In the genomic region with DNA sequence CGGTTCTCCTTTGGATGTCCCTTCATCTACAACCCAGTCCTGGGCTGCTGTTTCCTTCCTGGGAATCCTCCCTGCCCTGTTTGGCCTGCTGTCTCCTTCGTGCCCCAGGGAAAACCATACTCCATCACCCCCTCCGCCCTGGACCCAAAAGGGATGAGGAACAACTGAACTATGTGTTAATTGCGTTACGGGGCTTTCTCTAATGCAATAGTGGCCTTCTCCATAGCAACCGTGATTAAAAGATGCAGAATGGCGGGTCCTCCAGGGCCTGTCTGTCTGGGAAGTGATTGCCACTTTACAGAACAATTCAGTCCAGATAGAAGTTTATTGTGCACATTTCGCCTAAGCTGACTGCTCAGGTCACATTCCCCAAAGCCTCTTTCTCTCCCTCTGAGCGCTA, we compare ENCODE assay signal across 18 cellular contexts.
DNase-seq lines count a peak whose midpoint lies in the region; ATAC-seq and TF ChIP-seq lines count a peak whose summit lies in the region.
"Had no signal": no experiment of that assay in that cellular context is flagged by ENCODE, and none has a peak within 500 bp of the region (broad histone marks: within the 10 kb centered on the region; RNA-seq: fewer than 3 reads in every experiment).

No MANE protein-coding gene starts in this region.

- no peak overlapping the region for H3K4me3 ChIP-seq in fibroblast of pulmonary artery (replicated peaks; ENCODE audit: low read depth, low read length)
- H3K4me3 ChIP-seq: colonic mucosa, SK-N-MC had no signal

- peaks cover 10% of the 10 kb centered on the region for H3K9me3 Mint-ChIP-seq in nephron
- no peaks in the 10 kb centered on the region for H3K9me3 Mint-ChIP-seq in activated T-cell treated with anti-CD3 and anti-CD28 coated beads, Interleukin-2, amount 50 U/mL, for 4 hours
- H3K9me3 Mint-ChIP-seq: activated CD8-positive, alpha-beta T cell treated with anti-CD3 and anti-CD28 coated beads for 36 hours; activated T-helper 1 cell treated with anti-CD3 and anti-CD28 coated beads, Interleukin-12 subunit alpha, Interleukin-12 subunit beta, Interleukin-2, Interleukin-4 antibody, amounts not matched to agents 30 ng/mL and 10 ng/mL and 1 ng/mL, durations not matched to agents 14 hours and 24 hours and 36 hours had no signal

- no peak for ATAC-seq in activated T-cell treated with anti-CD3 and anti-CD28 coated beads, Interleukin-2, amount 50 U/mL, for 4 hours
- no peak for ATAC-seq in HG03571 (IDR thresholded peaks at IDR 0.05; ENCODE audit: unreplicated experiment)
- ATAC-seq: activated CD8-positive, alpha-beta T cell treated with anti-CD3 and anti-CD28 coated beads for 36 hours had no signal

- TF ChIP-seq CTCF in fibroblast of pulmonary artery (IDR thresholded peaks at IDR 0.05; ENCODE audit: low read length, missing control alignments) (no peak), nephron (IDR thresholded peaks at IDR 0.05; ENCODE audit: unreplicated experiment in 3 of 3) (no peak)

- peaks cover 39% of the 10 kb centered on the region for H3K4me1 Mint-ChIP-seq in nephron
- H3K4me1 Mint-ChIP-seq in activated T-cell treated with anti-CD3 and anti-CD28 coated beads, Interleukin-2, amount 50 U/mL, for 4 hours (ENCODE audit: low read depth) = no peaks in the 10 kb centered on the region

- peak overlapping the region in 2 of 3 experiments; percentile 20 to 47 for H3K27ac Mint-ChIP-seq in nephron
- H3K27ac Mint-ChIP-seq: activated CD8-positive, alpha-beta T cell treated with anti-CD3 and anti-CD28 coated beads for 36 hours; activated T-helper 1 cell treated with anti-CD3 and anti-CD28 coated beads, Interleukin-12 subunit alpha, Interleukin-12 subunit beta, Interleukin-2, Interleukin-4 antibody, amounts not matched to agents 30 ng/mL and 10 ng/mL and 1 ng/mL, durations not matched to agents 14 hours and 24 hours and 36 hours had no signal

- no peaks in the 10 kb centered on the region for H3K36me3 Mint-ChIP-seq in nephron (ENCODE audit: low read depth)
- no peaks in the 10 kb centered on the region for H3K36me3 Mint-ChIP-seq in activated T-cell treated with anti-CD3 and anti-CD28 coated beads, Interleukin-2, amount 50 U/mL, for 4 hours (ENCODE audit: insufficient read depth)

- H3K4me3 Mint-ChIP-seq in nephron = no peak overlapping the region
- H3K4me3 Mint-ChIP-seq in activated T-cell treated with anti-CD3 and anti-CD28 coated beads, Interleukin-2, amount 50 U/mL, for 4 hours = no peak overlapping the region
- H3K4me3 Mint-ChIP-seq: activated CD8-positive, alpha-beta T cell treated with anti-CD3 and anti-CD28 coated beads for 36 hours; activated T-helper 1 cell treated with anti-CD3 and anti-CD28 coated beads, Interleukin-12 subunit alpha, Interleukin-12 subunit beta, Interleukin-2, Interleukin-4 antibody, amounts not matched to agents 30 ng/mL and 10 ng/mL and 1 ng/mL, durations not matched to agents 14 hours and 24 hours and 36 hours had no signal

- in situ Hi-C loops in G401 (cut with HindIII; ENCODE audit: low sequenced_read_pairs) = no loop called here

- peak; percentile 76 for DNase-seq in G401 (ENCODE audit: low spot score)
- DNase-seq in SK-N-DZ (ENCODE audit: low spot score) = peak; percentile 79
- DNase-seq in fibroblast of pulmonary artery (ENCODE audit: low read depth) = peak; percentile 15
- DNase-seq in stimulated activated naive CD4-positive, alpha-beta T cell (lab: John Stamatoyannopoulos, UW) = no peak
- no peak for DNase-seq in activated T-cell treated with anti-CD3 and anti-CD28 coated beads, Interleukin-2, amount 50 U/mL, for 4 hours
- DNase-seq in DMS53 (lab: John Stamatoyannopoulos, UW) = no peak
- DNase-seq: activated CD8-positive, alpha-beta T cell treated with anti-CD3 and anti-CD28 coated beads for 36 hours; amniotic stem cell; colonic mucosa; hippocampal formation; KBM-7; NCI-H1092; NCI-H2171 treated with DMSO at 0.1 percent for 48 hours; stimulated activated CD4-positive, alpha-beta T cell treated with anti-CD3 and anti-CD28 coated beads, Interleukin-15, amount 100 ng/mL, for 24 hours had no signal

- peaks cover 31% of the 10 kb centered on the region for H3K27me3 Mint-ChIP-seq in nephron (ENCODE audit: low read depth)
- peaks cover 13% of the 10 kb centered on the region for H3K27me3 Mint-ChIP-seq in activated T-cell treated with anti-CD3 and anti-CD28 coated beads, Interleukin-2, amount 50 U/mL, for 4 hours (ENCODE audit: low read depth)

Comparison
In these comparisons a context has a peak if more than half of its experiments do, and no peak if none do; other contexts are left out.
1. DNase-seq: peak in G401 (single experiment), SK-N-DZ (single experiment) and fibroblast of pulmonary artery (single experiment); none in stimulated activated naive CD4-positive, alpha-beta T cell (0 of 6), activated T-cell treated with anti-CD3 and anti-CD28 coated beads, Interleukin-2, amount 50 U/mL, for 4 hours (single experiment) and DMS53 (single experiment).